ENCODE assay signal across 9 cellular contexts in genomic region chr16:56860226-56861020, GRCh38. TPM values are rescaled to one million over a fixed set of nuclear protein-coding genes. Genes with fewer than 3 reads are reported as not detected.
DNase-seq lines count a peak whose midpoint lies in the region; ATAC-seq, FAIRE-seq and TF ChIP-seq lines count a peak whose summit lies in the region.
"Had no signal": no experiment of that assay in that cellular context is flagged by ENCODE, and none has a peak within 500 bp of the region (broad histone marks: within the 10 kb centered on the region; RNA-seq: fewer than 3 reads in every experiment).

No MANE protein-coding gene starts in this region.

- no peak overlapping the region for H3K27ac ChIP-seq in PC-9
- peak overlapping the region; percentile 54 to 65 for H3K27ac ChIP-seq in kidney (ENCODE audit: low read depth in 2 of 2, low read length in 2 of 2)
- H3K27ac ChIP-seq: right lobe of liver had no signal

- FAIRE-seq in kidney (lab: Jason Lieb, UNC), result no peak

- H3K4me3 ChIP-seq in GM12864 (ENCODE audit: low read depth, low read length), result no peak overlapping the region
- H3K4me3 ChIP-seq in PC-9, result no peak overlapping the region
- no peak overlapping the region for H3K4me3 ChIP-seq in kidney (ENCODE audit: low read length in 2 of 2)
- H3K4me3 ChIP-seq: right lobe of liver had no signal

- peaks cover 26% of the 10 kb centered on the region for H3K4me1 ChIP-seq in PC-9 (replicated peaks; ENCODE audit: insufficient read depth)
- H3K4me1 ChIP-seq in kidney (ENCODE audit: control insufficient read depth in 1 of 2, insufficient read depth in 1 of 2, low read depth in 1 of 2, low read length in 2 of 2), result peaks cover 15 to 24% of the 10 kb centered on the region in 2 donors

- no peaks in the 10 kb centered on the region for H3K9me2 ChIP-seq in PC-9 (ENCODE audit: insufficient read depth)

- H2AFZ ChIP-seq in PC-9, result no peak overlapping the region

- peak overlapping the region; percentile 39 for H3K4me2 ChIP-seq in PC-9

- POLR2A ChIA-PET in PC-9 (lab: Charles Lee; ENCODE audit: unreplicated experiment), result interaction anchor here (0.5 to 0.6 kb wide), 2 partner anchors 45 to 68 kb away, joined by 3 to 6 read pairs; no protein-coding TSS in a partner anchor

- intact Hi-C loops in PC-9 (cut with micrococcal nuclease; ENCODE audit: unreplicated experiment), result loop anchor here (2.0 kb wide), 1 partner anchor 46 kb away; no protein-coding TSS in a partner anchor
- intact Hi-C loops in kidney (cut with DNase I), result no loop called here

- ATAC-seq in HG02588 (IDR thresholded peaks at IDR 0.05; ENCODE audit: unreplicated experiment), result peak; percentile 60
- no peak for ATAC-seq in GM19328 (IDR thresholded peaks at IDR 0.05; ENCODE audit: unreplicated experiment)

- TF ChIP-seq CTCF in GM12864 (IDR thresholded peaks at IDR 0.05; ENCODE audit: low read depth, low read length, missing control alignments) (no peak), PC-9 (conservative IDR thresholded peaks at IDR 0.05) (no peak), kidney (IDR thresholded peaks at IDR 0.05; ENCODE audit: borderline replicate concordance, extremely low read depth, insufficient read depth) (no peak)

- H3F3A ChIP-seq in PC-9 (ENCODE audit: insufficient read depth, low read depth), result peaks cover 9% of the 10 kb centered on the region; the same call in 1 of the 2 replicates

- DNase-seq in GM12864 (ENCODE audit: low read depth) (peak; percentile 61), PC-9 (no peak), kidney (no peak), NCI-H2029 treated with DMSO at 0.1 percent for 48 hours (lab: John Stamatoyannopoulos, UW) (no peak), HT-29 (ENCODE audit: low spot score) (no peak), SHP77 (lab: John Stamatoyannopoulos, UW) (no peak)
- DNase-seq: right lobe of liver had no signal

- H3K9ac ChIP-seq in kidney (ENCODE audit: low read length in 2 of 2), result peak overlapping the region in 1 of 2 donors; percentile 34

- no peaks in the 10 kb centered on the region for H3K9me3 ChIP-seq in PC-9 (ENCODE audit: insufficient read depth, low read depth)
- H3K9me3 ChIP-seq in kidney (ENCODE audit: control insufficient read depth in 1 of 2, low read length in 2 of 2), result no peaks in the 10 kb centered on the region
- H3K9me3 ChIP-seq: right lobe of liver had no signal

- no TSS peak for BruUV-seq in PC-9 (replicated peaks; lab: Mats Ljungman, UMichigan)

- H3K36me3 ChIP-seq in PC-9 (ENCODE audit: low read depth) (no peaks in the 10 kb centered on the region), kidney (ENCODE audit: control insufficient read depth in 1 of 2, insufficient read depth in 2 of 2, low read length in 2 of 2) (no peaks in the 10 kb centered on the region)
- H3K36me3 ChIP-seq: right lobe of liver had no signal

- CTCF ChIA-PET in PC-9 (lab: Charles Lee), result no interaction called here

- H3K27me3 ChIP-seq in PC-9 (ENCODE audit: insufficient read depth, low read depth), result no peaks in the 10 kb centered on the region
- H3K27me3 ChIP-seq: right lobe of liver had no signal

- no peaks in the 10 kb centered on the region for H3K79me2 ChIP-seq in PC-9 (ENCODE audit: low read depth)

- H4K20me1 ChIP-seq in PC-9 (ENCODE audit: insufficient read depth), result no peaks in the 10 kb centered on the region

RNA-seq across cellular contexts. Expression of gene SLC12A3, which starts 4.6 kb away (rescaled TPM):
- 0.26 and 0.70 TPM in 2 replicates for total RNA-seq in PC-9 (2021)
- 5.4 TPM for total RNA-seq in kidney
- polyA plus RNA-seq in kidney (ENCODE audit: insufficient read depth, low read depth, low replicate concordance), result 277 TPM
- total RNA-seq in HT-29 (2014; rRNA removed; shearing (Covaris generic)), result not detected in 2 replicates
- total RNA-seq: right lobe of liver had no signal
